Comparison of ENCODE assay signal across 1 cellular context in the genomic region with DNA sequence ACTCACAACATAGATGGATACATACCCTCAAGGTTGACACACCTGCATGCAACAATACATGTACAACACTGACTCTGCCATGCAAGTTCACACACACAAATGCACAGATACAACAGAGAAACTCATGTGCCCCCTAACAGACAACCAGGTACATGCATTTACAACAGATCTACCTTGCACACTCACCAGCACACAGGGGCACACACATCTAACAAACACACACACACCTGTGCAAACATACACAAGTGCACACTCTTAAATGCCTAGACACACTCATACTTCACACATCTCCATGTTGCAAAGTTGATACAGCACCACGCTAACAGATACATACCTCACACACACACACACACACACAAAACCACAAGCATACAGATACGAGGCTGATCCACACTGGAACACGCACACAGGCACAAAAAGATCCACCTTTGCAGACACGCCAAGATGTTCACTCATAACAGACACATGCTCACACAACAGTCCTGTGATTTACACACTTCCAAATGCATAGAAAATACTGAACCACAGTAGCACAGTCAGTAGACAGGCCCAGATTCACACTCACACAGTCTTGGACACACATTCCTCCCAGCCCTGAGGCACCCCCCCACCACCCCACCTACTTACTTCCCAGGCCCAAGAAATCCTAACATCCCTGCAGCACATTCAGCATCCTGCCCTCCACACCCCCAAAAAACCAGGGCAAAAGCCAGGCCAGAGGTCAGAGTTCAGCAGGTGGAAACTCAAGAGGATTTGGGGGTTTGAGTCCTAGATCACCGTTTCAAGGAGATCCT.
A peak's percentile ranks its signal among the peaks of the same experiment; 100 is the strongest.
TF ChIP-seq lines count a peak whose summit lies in the region.

No MANE protein-coding gene starts in this region.

TF ChIP-seq in HEK293, 187 proteins besides CTCF, POLR2A, EP300 and RAD21 (continued from another document):
- TF ChIP-seq, protein P1, sequence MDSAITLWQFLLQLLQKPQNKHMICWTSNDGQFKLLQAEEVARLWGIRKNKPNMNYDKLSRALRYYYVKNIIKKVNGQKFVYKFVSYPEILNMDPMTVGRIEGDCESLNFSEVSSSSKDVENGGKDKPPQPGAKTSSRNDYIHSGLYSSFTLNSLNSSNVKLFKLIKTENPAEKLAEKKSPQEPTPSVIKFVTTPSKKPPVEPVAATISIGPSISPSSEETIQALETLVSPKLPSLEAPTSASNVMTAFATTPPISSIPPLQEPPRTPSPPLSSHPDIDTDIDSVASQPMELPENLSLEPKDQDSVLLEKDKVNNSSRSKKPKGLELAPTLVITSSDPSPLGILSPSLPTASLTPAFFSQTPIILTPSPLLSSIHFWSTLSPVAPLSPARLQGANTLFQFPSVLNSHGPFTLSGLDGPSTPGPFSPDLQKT (IDR thresholded peaks at IDR 0.05; ENCODE audit: borderline replicate concordance, low read depth, low read length): no peak
- TF ChIP-seq IKZF3 (tag by site-specific recombination; IDR thresholded peaks at IDR 0.05) (no peak), ZEB2 (tag by site-specific recombination; IDR thresholded peaks at IDR 0.05) (no peak), ZNF433 (tag by site-specific recombination; IDR thresholded peaks at IDR 0.05; ENCODE audit: low read depth) (no peak; the same call in 1 of the 2 replicates), SP7 (tag by site-specific recombination; IDR thresholded peaks at IDR 0.05) (no peak), HOXD13 (CRISPR knock-in tag; IDR thresholded peaks at IDR 0.05; ENCODE audit: borderline replicate concordance) (no peak), ZNF302 (tag by site-specific recombination; IDR thresholded peaks at IDR 0.05; ENCODE audit: low read depth) (no peak), ZNF76 (tag by site-specific recombination; IDR thresholded peaks at IDR 0.05; ENCODE audit: borderline replicate concordance, low read depth) (no peak), FEZF1 (tag by site-specific recombination; IDR thresholded peaks at IDR 0.05) (no peak), ZNF514 (tag by site-specific recombination; IDR thresholded peaks at IDR 0.05) (no peak), ZNF791 (tag by site-specific recombination; IDR thresholded peaks at IDR 0.05) (0 out of 2 replicates have a peak, but pooled peaks have one; percentile 27), YY2 (tag by site-specific recombination; IDR thresholded peaks at IDR 0.05) (0 out of 2 replicates have a peak, but pooled peaks have one; percentile 56), KLF9 (tag by site-specific recombination; IDR thresholded peaks at IDR 0.05; ENCODE audit: low read depth) (peak; percentile 18; the same call in 1 of the 2 replicates), ZBTB1 (tag by site-specific recombination; IDR thresholded peaks at IDR 0.05) (no peak), SCRT1 (tag by site-specific recombination; IDR thresholded peaks at IDR 0.05; ENCODE audit: borderline replicate concordance) (peak; percentile 81), ZNF335 (tag by site-specific recombination; conservative IDR thresholded peaks at IDR 0.05) (no peak), ZNF677 (tag by site-specific recombination; IDR thresholded peaks at IDR 0.05) (no peak)
- TF ChIP-seq, protein P2, sequence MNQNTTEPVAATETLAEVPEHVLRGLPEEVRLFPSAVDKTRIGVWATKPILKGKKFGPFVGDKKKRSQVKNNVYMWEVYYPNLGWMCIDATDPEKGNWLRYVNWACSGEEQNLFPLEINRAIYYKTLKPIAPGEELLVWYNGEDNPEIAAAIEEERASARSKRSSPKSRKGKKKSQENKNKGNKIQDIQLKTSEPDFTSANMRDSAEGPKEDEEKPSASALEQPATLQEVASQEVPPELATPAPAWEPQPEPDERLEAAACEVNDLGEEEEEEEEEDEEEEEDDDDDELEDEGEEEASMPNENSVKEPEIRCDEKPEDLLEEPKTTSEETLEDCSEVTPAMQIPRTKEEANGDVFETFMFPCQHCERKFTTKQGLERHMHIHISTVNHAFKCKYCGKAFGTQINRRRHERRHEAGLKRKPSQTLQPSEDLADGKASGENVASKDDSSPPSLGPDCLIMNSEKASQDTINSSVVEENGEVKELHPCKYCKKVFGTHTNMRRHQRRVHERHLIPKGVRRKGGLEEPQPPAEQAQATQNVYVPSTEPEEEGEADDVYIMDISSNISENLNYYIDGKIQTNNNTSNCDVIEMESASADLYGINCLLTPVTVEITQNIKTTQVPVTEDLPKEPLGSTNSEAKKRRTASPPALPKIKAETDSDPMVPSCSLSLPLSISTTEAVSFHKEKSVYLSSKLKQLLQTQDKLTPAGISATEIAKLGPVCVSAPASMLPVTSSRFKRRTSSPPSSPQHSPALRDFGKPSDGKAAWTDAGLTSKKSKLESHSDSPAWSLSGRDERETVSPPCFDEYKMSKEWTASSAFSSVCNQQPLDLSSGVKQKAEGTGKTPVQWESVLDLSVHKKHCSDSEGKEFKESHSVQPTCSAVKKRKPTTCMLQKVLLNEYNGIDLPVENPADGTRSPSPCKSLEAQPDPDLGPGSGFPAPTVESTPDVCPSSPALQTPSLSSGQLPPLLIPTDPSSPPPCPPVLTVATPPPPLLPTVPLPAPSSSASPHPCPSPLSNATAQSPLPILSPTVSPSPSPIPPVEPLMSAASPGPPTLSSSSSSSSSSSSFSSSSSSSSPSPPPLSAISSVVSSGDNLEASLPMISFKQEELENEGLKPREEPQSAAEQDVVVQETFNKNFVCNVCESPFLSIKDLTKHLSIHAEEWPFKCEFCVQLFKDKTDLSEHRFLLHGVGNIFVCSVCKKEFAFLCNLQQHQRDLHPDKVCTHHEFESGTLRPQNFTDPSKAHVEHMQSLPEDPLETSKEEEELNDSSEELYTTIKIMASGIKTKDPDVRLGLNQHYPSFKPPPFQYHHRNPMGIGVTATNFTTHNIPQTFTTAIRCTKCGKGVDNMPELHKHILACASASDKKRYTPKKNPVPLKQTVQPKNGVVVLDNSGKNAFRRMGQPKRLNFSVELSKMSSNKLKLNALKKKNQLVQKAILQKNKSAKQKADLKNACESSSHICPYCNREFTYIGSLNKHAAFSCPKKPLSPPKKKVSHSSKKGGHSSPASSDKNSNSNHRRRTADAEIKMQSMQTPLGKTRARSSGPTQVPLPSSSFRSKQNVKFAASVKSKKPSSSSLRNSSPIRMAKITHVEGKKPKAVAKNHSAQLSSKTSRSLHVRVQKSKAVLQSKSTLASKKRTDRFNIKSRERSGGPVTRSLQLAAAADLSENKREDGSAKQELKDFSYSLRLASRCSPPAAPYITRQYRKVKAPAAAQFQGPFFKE (tag by site-specific recombination; IDR thresholded peaks at IDR 0.05; ENCODE audit: borderline replicate concordance): peak; percentile 17; the same call in 1 of the 2 replicates
- TF ChIP-seq, protein P3, sequence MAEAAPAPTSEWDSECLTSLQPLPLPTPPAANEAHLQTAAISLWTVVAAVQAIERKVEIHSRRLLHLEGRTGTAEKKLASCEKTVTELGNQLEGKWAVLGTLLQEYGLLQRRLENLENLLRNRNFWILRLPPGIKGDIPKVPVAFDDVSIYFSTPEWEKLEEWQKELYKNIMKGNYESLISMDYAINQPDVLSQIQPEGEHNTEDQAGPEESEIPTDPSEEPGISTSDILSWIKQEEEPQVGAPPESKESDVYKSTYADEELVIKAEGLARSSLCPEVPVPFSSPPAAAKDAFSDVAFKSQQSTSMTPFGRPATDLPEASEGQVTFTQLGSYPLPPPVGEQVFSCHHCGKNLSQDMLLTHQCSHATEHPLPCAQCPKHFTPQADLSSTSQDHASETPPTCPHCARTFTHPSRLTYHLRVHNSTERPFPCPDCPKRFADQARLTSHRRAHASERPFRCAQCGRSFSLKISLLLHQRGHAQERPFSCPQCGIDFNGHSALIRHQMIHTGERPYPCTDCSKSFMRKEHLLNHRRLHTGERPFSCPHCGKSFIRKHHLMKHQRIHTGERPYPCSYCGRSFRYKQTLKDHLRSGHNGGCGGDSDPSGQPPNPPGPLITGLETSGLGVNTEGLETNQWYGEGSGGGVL (tag by site-specific recombination; IDR thresholded peaks at IDR 0.05): no peak; the same call in 1 of the 2 replicates
- TF ChIP-seq, protein P4, sequence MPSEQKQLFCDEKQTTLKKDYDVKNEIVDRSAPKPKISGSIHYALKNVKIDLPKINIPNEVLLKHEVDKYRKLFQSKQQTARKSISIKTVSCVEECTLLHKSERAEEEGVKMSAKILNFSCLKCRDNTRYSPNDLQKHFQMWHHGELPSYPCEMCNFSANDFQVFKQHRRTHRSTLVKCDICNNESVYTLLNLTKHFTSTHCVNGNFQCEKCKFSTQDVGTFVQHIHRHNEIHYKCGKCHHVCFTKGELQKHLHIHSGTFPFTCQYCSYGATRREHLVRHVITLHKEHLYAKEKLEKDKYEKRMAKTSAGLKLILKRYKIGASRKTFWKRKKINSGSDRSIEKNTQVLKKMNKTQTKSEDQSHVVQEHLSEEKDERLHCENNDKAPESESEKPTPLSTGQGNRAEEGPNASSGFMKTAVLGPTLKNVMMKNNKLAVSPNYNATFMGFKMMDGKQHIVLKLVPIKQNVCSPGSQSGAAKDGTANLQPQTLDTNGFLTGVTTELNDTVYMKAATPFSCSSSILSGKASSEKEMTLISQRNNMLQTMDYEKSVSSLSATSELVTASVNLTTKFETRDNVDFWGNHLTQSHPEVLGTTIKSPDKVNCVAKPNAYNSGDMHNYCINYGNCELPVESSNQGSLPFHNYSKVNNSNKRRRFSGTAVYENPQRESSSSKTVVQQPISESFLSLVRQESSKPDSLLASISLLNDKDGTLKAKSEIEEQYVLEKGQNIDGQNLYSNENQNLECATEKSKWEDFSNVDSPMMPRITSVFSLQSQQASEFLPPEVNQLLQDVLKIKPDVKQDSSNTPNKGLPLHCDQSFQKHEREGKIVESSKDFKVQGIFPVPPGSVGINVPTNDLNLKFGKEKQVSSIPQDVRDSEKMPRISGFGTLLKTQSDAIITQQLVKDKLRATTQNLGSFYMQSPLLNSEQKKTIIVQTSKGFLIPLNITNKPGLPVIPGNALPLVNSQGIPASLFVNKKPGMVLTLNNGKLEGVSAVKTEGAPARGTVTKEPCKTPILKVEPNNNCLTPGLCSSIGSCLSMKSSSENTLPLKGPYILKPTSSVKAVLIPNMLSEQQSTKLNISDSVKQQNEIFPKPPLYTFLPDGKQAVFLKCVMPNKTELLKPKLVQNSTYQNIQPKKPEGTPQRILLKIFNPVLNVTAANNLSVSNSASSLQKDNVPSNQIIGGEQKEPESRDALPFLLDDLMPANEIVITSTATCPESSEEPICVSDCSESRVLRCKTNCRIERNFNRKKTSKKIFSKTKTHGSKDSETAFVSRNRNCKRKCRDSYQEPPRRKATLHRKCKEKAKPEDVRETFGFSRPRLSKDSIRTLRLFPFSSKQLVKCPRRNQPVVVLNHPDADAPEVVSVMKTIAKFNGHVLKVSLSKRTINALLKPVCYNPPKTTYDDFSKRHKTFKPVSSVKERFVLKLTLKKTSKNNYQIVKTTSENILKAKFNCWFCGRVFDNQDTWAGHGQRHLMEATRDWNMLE (tag by site-specific recombination; conservative IDR thresholded peaks at IDR 0.05; ENCODE audit: low read depth): no peak
- TF ChIP-seq, protein P5, sequence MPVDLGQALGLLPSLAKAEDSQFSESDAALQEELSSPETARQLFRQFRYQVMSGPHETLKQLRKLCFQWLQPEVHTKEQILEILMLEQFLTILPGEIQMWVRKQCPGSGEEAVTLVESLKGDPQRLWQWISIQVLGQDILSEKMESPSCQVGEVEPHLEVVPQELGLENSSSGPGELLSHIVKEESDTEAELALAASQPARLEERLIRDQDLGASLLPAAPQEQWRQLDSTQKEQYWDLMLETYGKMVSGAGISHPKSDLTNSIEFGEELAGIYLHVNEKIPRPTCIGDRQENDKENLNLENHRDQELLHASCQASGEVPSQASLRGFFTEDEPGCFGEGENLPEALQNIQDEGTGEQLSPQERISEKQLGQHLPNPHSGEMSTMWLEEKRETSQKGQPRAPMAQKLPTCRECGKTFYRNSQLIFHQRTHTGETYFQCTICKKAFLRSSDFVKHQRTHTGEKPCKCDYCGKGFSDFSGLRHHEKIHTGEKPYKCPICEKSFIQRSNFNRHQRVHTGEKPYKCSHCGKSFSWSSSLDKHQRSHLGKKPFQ (tag by site-specific recombination; IDR thresholded peaks at IDR 0.05): peak; percentile 66
